In the genomic region with DNA sequence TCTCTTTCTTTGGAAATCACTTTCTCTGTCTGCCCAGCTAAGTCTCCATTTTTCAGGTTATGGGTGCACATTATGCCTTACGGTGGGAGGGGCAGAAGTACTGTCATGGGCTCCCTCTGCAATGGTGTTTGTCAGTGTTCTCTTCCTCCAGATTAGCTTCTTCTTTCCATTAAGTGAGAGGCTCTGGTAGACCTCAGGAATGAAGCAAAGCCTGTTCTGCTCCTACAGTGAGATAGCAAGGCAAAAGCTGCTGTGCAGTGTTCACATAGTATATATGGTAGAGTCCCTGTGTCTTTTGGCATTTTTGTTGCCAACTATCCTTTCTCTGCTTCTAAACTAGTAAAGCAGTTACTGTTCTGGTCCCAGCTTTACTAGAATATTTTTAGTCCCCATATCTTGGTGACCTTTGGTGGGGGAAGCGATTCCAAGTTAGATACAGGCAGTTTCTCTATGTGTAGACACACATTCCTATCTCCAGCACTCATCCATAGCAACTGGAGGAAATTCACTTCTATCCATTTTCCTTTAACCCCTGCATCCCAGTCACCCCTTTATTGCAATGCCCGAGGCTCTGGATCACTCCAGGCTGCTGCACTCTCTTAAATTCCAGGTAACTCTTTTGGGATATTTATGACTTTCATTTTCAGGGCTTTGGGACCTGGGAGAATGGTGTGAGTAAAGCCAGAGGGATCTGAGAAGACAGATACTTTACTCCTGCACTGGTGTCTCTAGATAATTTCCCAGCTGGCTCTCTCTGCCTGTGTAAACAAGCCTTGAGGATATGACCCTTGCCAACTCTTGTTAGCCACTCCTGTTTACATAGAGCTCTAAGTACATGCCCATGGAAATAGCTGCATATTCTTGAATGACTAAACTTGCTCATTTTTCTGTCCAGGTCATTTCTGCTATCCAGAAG, we compare ENCODE assay signal across 14 cellular contexts. TPM values are rescaled to one million over a fixed set of nuclear protein-coding genes. Genes with fewer than 3 reads are reported as not detected.
DNase-seq lines count a peak whose midpoint lies in the region; ATAC-seq and TF ChIP-seq lines count a peak whose summit lies in the region.
"Had no signal": no experiment of that assay in that cellular context is flagged by ENCODE, and none has a peak within 500 bp of the region (broad histone marks: within the 10 kb centered on the region; RNA-seq: fewer than 3 reads in every experiment).

No MANE protein-coding gene starts in this region.

- BruUV-seq in MCF 10A (replicated peaks; lab: Mats Ljungman, UMichigan), result no TSS peak

- no peak for TF ChIP-seq RAD21 in liver (IDR thresholded peaks at IDR 0.05)

- H3K27me3 ChIP-seq in breast epithelium, result no peaks in the 10 kb centered on the region
- H3K27me3 ChIP-seq in liver (ENCODE audit: control insufficient read depth in 4 of 4, insufficient read depth in 4 of 4, low read length in 3 of 4), result no peaks in the 10 kb centered on the region
- no peaks in the 10 kb centered on the region for H3K27me3 ChIP-seq in upper lobe of right lung

- intact Hi-C loops in MCF 10A (cut with micrococcal nuclease) (no loop called here), breast epithelium (cut with DNase I; ENCODE audit: low total_unique reads) (no loop called here), upper lobe of right lung (cut with DNase I) (no loop called here)

- CTCF ChIA-PET in MCF 10A (lab: Yijun Ruan, JAX), result interaction anchor here (0.7 to 3.4 kb wide), 9 partner anchors 15 to 188 kb away, joined by 3 to 16 read pairs (median 5); a partner anchor contains a TSS

- H3K4me3 ChIP-seq in breast epithelium (no peak overlapping the region), liver (ENCODE audit: low read depth in 1 of 3, low read length in 3 of 3) (no peak overlapping the region), upper lobe of right lung (no peak overlapping the region)

- no peak for TF ChIP-seq POLR2A in breast epithelium (IDR thresholded peaks at IDR 0.05)

- H3K9me3 Mint-ChIP-seq in MCF 10A (ENCODE audit: unreplicated experiment) (no peaks in the 10 kb centered on the region), chondrocyte (ENCODE audit: low read depth) (no peaks in the 10 kb centered on the region)
- H3K9me3 Mint-ChIP-seq in activated T-cell treated with anti-CD3 and anti-CD28 coated beads, Interleukin-2, amount 50 U/mL, for 4 hours, result no peaks in the 10 kb centered on the region
- H3K9me3 Mint-ChIP-seq: activated CD4-positive, alpha-beta memory T cell treated with anti-CD3 and anti-CD28 coated beads, Interleukin-2, amount 10 ng/mL, durations not matched to agents 7 days and 5 days; effector memory CD8-positive, alpha-beta T cell; stimulated activated naive CD8-positive, alpha-beta T cell treated with anti-CD3 and anti-CD28 coated beads, Interleukin-15, Interleukin-2, amounts not matched to agents 100 ng/mL and 50 ng/mL, for 24 hours had no signal

- POLR2A ChIA-PET in MCF 10A (lab: Yijun Ruan, JAX), result interaction anchor here (1.1 to 4.3 kb wide), 5 partner anchors 15 to 69 kb away, joined by 3 to 14 read pairs (median 11); a partner anchor contains a TSS

- H3K27ac ChIP-seq in breast epithelium (peak overlapping the region in 1 of 2 donors; percentile 29), liver (ENCODE audit: low read depth in 1 of 2, low read length in 2 of 2) (no peak overlapping the region), upper lobe of right lung (peak overlapping the region; percentile 28)
- H3K27ac ChIP-seq: parathyroid adenoma had no signal

- H3K27me3 Mint-ChIP-seq in MCF 10A (ENCODE audit: insufficient read depth, unreplicated experiment) (no peaks in the 10 kb centered on the region), chondrocyte (ENCODE audit: low read depth) (no peaks in the 10 kb centered on the region)
- no peaks in the 10 kb centered on the region for H3K27me3 Mint-ChIP-seq in activated T-cell treated with anti-CD3 and anti-CD28 coated beads, Interleukin-2, amount 50 U/mL, for 4 hours (ENCODE audit: low read depth)
- H3K27me3 Mint-ChIP-seq: activated CD4-positive, alpha-beta memory T cell treated with anti-CD3 and anti-CD28 coated beads, Interleukin-2, amount 10 ng/mL, durations not matched to agents 7 days and 5 days; effector memory CD8-positive, alpha-beta T cell; stimulated activated naive CD8-positive, alpha-beta T cell treated with anti-CD3 and anti-CD28 coated beads, Interleukin-15, Interleukin-2, amounts not matched to agents 100 ng/mL and 50 ng/mL, for 24 hours had no signal

- H3K4me1 ChIP-seq in breast epithelium (no peaks in the 10 kb centered on the region), liver (ENCODE audit: control insufficient read depth in 4 of 4, insufficient read depth in 4 of 4, low read length in 3 of 4) (peaks cover 2 to 33% (median 23%) of the 10 kb centered on the region in 4 donors), upper lobe of right lung (peaks cover 24% of the 10 kb centered on the region)
- H3K4me1 ChIP-seq: parathyroid adenoma had no signal

- ATAC-seq in upper lobe of right lung, result peak; percentile 74
- no peak for ATAC-seq in activated T-cell treated with anti-CD3 and anti-CD28 coated beads, Interleukin-2, amount 50 U/mL, for 4 hours
- ATAC-seq: effector memory CD8-positive, alpha-beta T cell had no signal

- H3K4me3 Mint-ChIP-seq in MCF 10A (ENCODE audit: unreplicated experiment) (no peak overlapping the region), chondrocyte (ENCODE audit: unreplicated experiment) (peak overlapping the region; percentile 37)
- no peak overlapping the region for H3K4me3 Mint-ChIP-seq in activated T-cell treated with anti-CD3 and anti-CD28 coated beads, Interleukin-2, amount 50 U/mL, for 4 hours
- H3K4me3 Mint-ChIP-seq: activated CD4-positive, alpha-beta memory T cell treated with anti-CD3 and anti-CD28 coated beads, Interleukin-2, amount 10 ng/mL, durations not matched to agents 7 days and 5 days; effector memory CD8-positive, alpha-beta T cell; stimulated activated naive CD8-positive, alpha-beta T cell treated with anti-CD3 and anti-CD28 coated beads, Interleukin-15, Interleukin-2, amounts not matched to agents 100 ng/mL and 50 ng/mL, for 24 hours had no signal

- H3K4me1 Mint-ChIP-seq in MCF 10A (ENCODE audit: insufficient read depth, unreplicated experiment) (peaks cover 24% of the 10 kb centered on the region), chondrocyte (ENCODE audit: low read depth) (peaks cover 51% of the 10 kb centered on the region)
- peaks cover 25% of the 10 kb centered on the region for H3K4me1 Mint-ChIP-seq in activated T-cell treated with anti-CD3 and anti-CD28 coated beads, Interleukin-2, amount 50 U/mL, for 4 hours (ENCODE audit: low read depth)

- peak; percentile 69 for DNase-seq in MCF 10A (ENCODE audit: unreplicated experiment)
- DNase-seq in breast epithelium (ENCODE audit: low spot score in 2 of 2), result no peak
- DNase-seq in chondrocyte (ENCODE audit: low spot score), result no peak
- no peak for DNase-seq in upper lobe of right lung
- no peak for DNase-seq in DMS79 (lab: John Stamatoyannopoulos, UW)
- no peak for DNase-seq in T-helper 2 cell
- DNase-seq in activated T-cell treated with anti-CD3 and anti-CD28 coated beads, Interleukin-2, amount 50 U/mL, for 4 hours, result no peak
- DNase-seq: activated CD4-positive, alpha-beta memory T cell treated with anti-CD3 and anti-CD28 coated beads, Interleukin-2, amount 10 ng/mL, durations not matched to agents 7 days and 5 days; C1 segment of cervical spinal cord; effector memory CD8-positive, alpha-beta T cell; NCI-H774 had no signal

- no peaks in the 10 kb centered on the region for H3K36me3 ChIP-seq in breast epithelium
- H3K36me3 ChIP-seq in liver (ENCODE audit: control insufficient read depth in 4 of 4, insufficient read depth in 3 of 4, low read depth in 1 of 4, low read length in 3 of 4), result no peaks in the 10 kb centered on the region
- H3K36me3 ChIP-seq in upper lobe of right lung, result no peaks in the 10 kb centered on the region

- 67% methylated on average over 3 of the region's 3 CpGs for WGBS in liver

- TF ChIP-seq CTCF in MCF 10A (IDR thresholded peaks at IDR 0.05; ENCODE audit: unreplicated experiment), result no peak
- TF ChIP-seq CTCF in breast epithelium (IDR thresholded peaks at IDR 0.05), result no peak
- TF ChIP-seq CTCF in chondrocyte (IDR thresholded peaks at IDR 0.05), result no peak
- no peak for TF ChIP-seq CTCF in liver (IDR thresholded peaks at IDR 0.05; ENCODE audit: low read depth, low read length, missing input control)
- no peak for TF ChIP-seq CTCF in upper lobe of right lung (IDR thresholded peaks at IDR 0.05)

- no peaks in the 10 kb centered on the region for H3K9me3 ChIP-seq in breast epithelium
- no peaks in the 10 kb centered on the region for H3K9me3 ChIP-seq in liver (ENCODE audit: control insufficient read depth in 4 of 4, low read length in 3 of 4)
- H3K9me3 ChIP-seq in upper lobe of right lung, result no peaks in the 10 kb centered on the region

- no peaks in the 10 kb centered on the region for H3K36me3 Mint-ChIP-seq in MCF 10A (ENCODE audit: insufficient read depth, unreplicated experiment)
- H3K36me3 Mint-ChIP-seq in chondrocyte (ENCODE audit: low read depth), result no peaks in the 10 kb centered on the region
- H3K36me3 Mint-ChIP-seq in activated T-cell treated with anti-CD3 and anti-CD28 coated beads, Interleukin-2, amount 50 U/mL, for 4 hours (ENCODE audit: insufficient read depth), result no peaks in the 10 kb centered on the region

- peak overlapping the region; percentile 30 for H3K27ac Mint-ChIP-seq in MCF 10A (ENCODE audit: low read depth, unreplicated experiment)
- H3K27ac Mint-ChIP-seq in chondrocyte (ENCODE audit: unreplicated experiment), result peak overlapping the region; percentile 81
- H3K27ac Mint-ChIP-seq: activated CD4-positive, alpha-beta memory T cell treated with anti-CD3 and anti-CD28 coated beads, Interleukin-2, amount 10 ng/mL, durations not matched to agents 7 days and 5 days; effector memory CD8-positive, alpha-beta T cell; stimulated activated naive CD8-positive, alpha-beta T cell treated with anti-CD3 and anti-CD28 coated beads, Interleukin-15, Interleukin-2, amounts not matched to agents 100 ng/mL and 50 ng/mL, for 24 hours had no signal

- H3K9ac ChIP-seq in liver (ENCODE audit: low read depth in 1 of 2, low read length in 2 of 2), result no peak overlapping the region
- H3K9ac ChIP-seq: parathyroid adenoma had no signal

RNA-seq across cellular contexts. Expression of a gene that starts 3.9 kb away (rescaled TPM):
- 0.96 and 2.1 TPM in 2 replicates for total RNA-seq in MCF 10A (2022)
- total RNA-seq in breast epithelium, result 10 to 100 TPM in 2 of 3 donors, 1 to 10 TPM in 1; 5.9 to 12.1 (median 10.9) TPM
- 1.6 to 4.0 TPM (median 2.1 TPM) in 3 replicates for total RNA-seq in chondrocyte
- total RNA-seq in liver, result 1 to 10 TPM; 2.8 to 3.8 TPM
- polyA plus RNA-seq in liver, result 1 to 10 TPM; 1.7 to 2.2 TPM
- total RNA-seq in upper lobe of right lung, result 10.4 TPM
- total RNA-seq in activated T-cell treated with anti-CD3 and anti-CD28 coated beads, Interleukin-2, amount 50 U/mL, for 4 hours, result 1 to 10 TPM; 1.2 to 2.4 (median 1.6) TPM

RNA-seq across cellular contexts. Expression of a gene that starts 24.4 kb away (rescaled TPM):
- total RNA-seq in MCF 10A (2022), result 0.74 and 0.75 TPM in 2 replicates
- 1 to 10 TPM; 2.2 to 6.1 (median 2.6) TPM for total RNA-seq in breast epithelium
- 1.5 to 2.3 TPM (median 2.1 TPM) in 3 replicates for total RNA-seq in chondrocyte
- 1 to 10 TPM in 1 of 2 donors, under 1 TPM in 1; 0.75 to 5.3 TPM for total RNA-seq in liver
- polyA plus RNA-seq in liver, result under 1 TPM; 0.39 to 0.40 TPM
- 2.4 TPM for total RNA-seq in upper lobe of right lung
- total RNA-seq in activated T-cell treated with anti-CD3 and anti-CD28 coated beads, Interleukin-2, amount 50 U/mL, for 4 hours, result under 1 TPM in 2 of 3 donors, not detected in 1; 0.14 to 0.30 TPM

RNA-seq across cellular contexts. Expression of a gene that starts 40.2 kb away (rescaled TPM):
- total RNA-seq in MCF 10A (2022), result not detected in 2 replicates
- total RNA-seq in breast epithelium, result not detected
- total RNA-seq in chondrocyte, result not detected in 3 replicates
- not detected for total RNA-seq in liver
- not detected for polyA plus RNA-seq in liver
- total RNA-seq in upper lobe of right lung, result not detected
- total RNA-seq in activated T-cell treated with anti-CD3 and anti-CD28 coated beads, Interleukin-2, amount 50 U/mL, for 4 hours, result not detected
- total RNA-seq: activated CD4-positive, alpha-beta memory T cell treated with anti-CD3 and anti-CD28 coated beads, Interleukin-2, amount 10 ng/mL, durations not matched to agents 7 days and 5 days had no signal
